ENCODE assay signal across 2 cellular contexts in the genomic region with DNA sequence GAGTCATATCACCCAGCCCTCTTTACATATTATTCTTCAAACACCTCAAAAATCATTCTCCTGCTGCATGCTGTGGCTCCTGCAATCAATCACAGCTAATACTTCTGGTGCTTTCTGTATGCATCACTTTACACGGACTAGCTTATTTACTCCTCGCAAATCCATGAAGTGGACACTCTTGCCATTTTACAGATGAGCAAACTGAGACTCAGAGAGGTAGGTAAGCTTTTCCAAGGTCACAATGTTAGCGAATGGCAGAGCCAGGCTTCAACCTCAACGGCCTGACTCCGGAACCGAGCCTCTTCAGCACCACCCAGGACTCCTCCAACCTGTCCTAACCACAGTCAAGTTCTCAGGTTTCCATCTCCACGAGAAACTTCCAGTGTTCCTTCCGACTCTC.
TF ChIP-seq lines count a peak whose summit lies in the region.

No MANE protein-coding gene starts in this region.

TF ChIP-seq in HepG2, 621 proteins besides CTCF, POLR2A, EP300 and RAD21:
- 0 out of 2 replicates have a peak, but pooled peaks have one; percentile 16 for TF ChIP-seq ZNF629 (CRISPR knock-in tag; conservative IDR thresholded peaks at IDR 0.05)
- no peak for TF ChIP-seq ZNF10 (CRISPR knock-in tag; IDR thresholded peaks at IDR 0.05; ENCODE audit: borderline replicate concordance, low read depth)
TF ChIP-seq in HepG2: peak in this region for 1.

TF ChIP-seq in K562, 482 proteins besides CTCF, POLR2A, EP300 and RAD21:
- peak; percentile 77 for TF ChIP-seq BCOR (IDR thresholded peaks at IDR 0.05)
- TF ChIP-seq KDM1A (IDR thresholded peaks at IDR 0.05): peak; percentile 31 to 42; a peak in 2 of 4 replicates
- 0 out of 2 replicates have a peak, but pooled peaks have one; percentile 46 for TF ChIP-seq HDAC2 (IDR thresholded peaks at IDR 0.05)
- peak; percentile 89 for TF ChIP-seq RBM25 (IDR thresholded peaks at IDR 0.05; ENCODE audit: low read depth, low read length, severe bottlenecking)
- TF ChIP-seq ZNF561 (CRISPR knock-in tag; conservative IDR thresholded peaks at IDR 0.05): no peak
- TF ChIP-seq TCF3 (CRISPR knock-in tag; IDR thresholded peaks at IDR 0.05): no peak
